15 cellular contexts compared by ENCODE assay signal in the genomic region with DNA sequence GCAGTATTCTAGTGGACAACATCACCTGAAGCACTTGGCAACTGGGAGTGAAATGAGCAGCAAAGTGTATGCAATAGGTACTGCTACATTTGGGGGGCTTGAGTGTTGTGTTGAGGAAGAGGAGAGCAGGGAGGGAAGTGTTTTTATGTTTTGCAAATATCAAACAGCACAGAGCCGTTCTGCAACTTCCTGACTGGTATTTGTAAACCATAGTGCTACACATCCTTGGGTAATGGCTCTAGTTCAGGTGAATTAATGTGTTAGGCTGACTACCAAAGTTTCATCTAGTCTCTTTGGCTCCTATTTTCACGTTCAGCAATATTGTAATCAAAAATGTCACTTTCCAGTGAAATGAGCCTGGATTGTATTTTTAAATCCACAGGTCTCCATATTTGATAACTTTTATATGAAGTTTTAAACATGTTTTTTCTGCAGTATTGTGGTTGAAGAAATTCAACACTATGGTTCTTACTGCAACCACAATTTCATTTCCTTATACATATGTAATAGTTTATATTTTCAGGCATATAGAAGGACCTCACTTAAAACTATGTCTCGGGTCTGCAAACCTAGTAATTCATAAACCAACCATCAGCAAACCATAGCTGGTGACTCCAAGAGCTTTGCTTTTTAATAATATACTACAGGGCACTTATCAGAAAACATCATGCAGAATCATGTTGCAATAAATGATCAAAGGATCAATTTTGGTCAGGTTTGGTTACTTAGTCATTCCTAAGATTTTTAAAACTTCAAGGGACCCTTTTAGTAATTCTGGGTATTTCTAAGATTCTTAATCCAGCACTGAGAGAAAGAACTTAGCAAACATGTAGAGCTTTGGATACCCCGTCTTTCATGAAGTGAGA. TPM values are rescaled to one million over a fixed set of nuclear protein-coding genes. Genes with fewer than 3 reads are reported as not detected.
"Had no signal": no experiment of that assay in that cellular context is flagged by ENCODE, and none has a peak within 500 bp of the region (broad histone marks: within the 10 kb centered on the region; RNA-seq: fewer than 3 reads in every experiment).

No MANE protein-coding gene starts in this region.

- H3K9me3 Mint-ChIP-seq: activated naive CD4-positive, alpha-beta T cell treated with anti-CD3 and anti-CD28 coated beads for 36 hours; activated T-helper 2 cell treated with anti-CD3 and anti-CD28 coated beads, Interferon-gamma antibody, Interleukin-2, Interleukin-4, amounts not matched to agents 10 μg/mL and 5 μg/mL and 100 μg/mL, durations not matched to agents 14 hours and 24 hours and 36 hours; naive thymus-derived CD8-positive, alpha-beta T cell; stimulated activated naive B cell treated with anti-CD40 and anti-IgM and Interleukin-4, amounts not matched to agents 10 μg/mL and 1 μg/mL and 100 μg/mL, for 72 hours had no signal

- H3K4me3 Mint-ChIP-seq: activated naive CD4-positive, alpha-beta T cell treated with anti-CD3 and anti-CD28 coated beads for 36 hours; stimulated activated naive B cell treated with anti-CD40 and anti-IgM and Interleukin-4, amounts not matched to agents 10 μg/mL and 1 μg/mL and 100 μg/mL, for 72 hours had no signal

- H3K27ac Mint-ChIP-seq: activated naive CD4-positive, alpha-beta T cell treated with anti-CD3 and anti-CD28 coated beads for 36 hours; activated T-helper 2 cell treated with anti-CD3 and anti-CD28 coated beads, Interferon-gamma antibody, Interleukin-2, Interleukin-4, amounts not matched to agents 10 μg/mL and 5 μg/mL and 100 μg/mL, durations not matched to agents 14 hours and 24 hours and 36 hours; stimulated activated naive B cell treated with anti-CD40 and anti-IgM and Interleukin-4, amounts not matched to agents 10 μg/mL and 1 μg/mL and 100 μg/mL, for 72 hours had no signal

- H3K9me3 ChIP-seq: ascending aorta, esophagus squamous epithelium, thoracic aorta had no signal

- ATAC-seq: left ventricle myocardium superior; naive thymus-derived CD8-positive, alpha-beta T cell; sciatic nerve; stimulated activated naive B cell treated with anti-CD40 and anti-IgM and Interleukin-4, amounts not matched to agents 10 μg/mL and 1 μg/mL and 100 μg/mL, for 72 hours had no signal

- H3K9ac ChIP-seq: parathyroid adenoma had no signal

- H3K27me3 ChIP-seq: ascending aorta, esophagus squamous epithelium had no signal

- H3K4me2 ChIP-seq: smooth muscle cell had no signal

- H3K4me1 ChIP-seq: ascending aorta, esophagus squamous epithelium, parathyroid adenoma had no signal

- H3K4me3 ChIP-seq: ascending aorta, coronary artery, esophagus squamous epithelium, smooth muscle cell, thoracic aorta had no signal

- H3K27ac ChIP-seq: ascending aorta, coronary artery, esophagus squamous epithelium, parathyroid adenoma, thoracic aorta had no signal

- DNase-seq: activated naive CD4-positive, alpha-beta T cell treated with anti-CD3 and anti-CD28 coated beads for 36 hours; esophagus squamous epithelium; left ventricle myocardium superior; mesenchymal stem cell; naive thymus-derived CD8-positive, alpha-beta T cell; stimulated activated CD4-positive, alpha-beta T cell treated with anti-CD3 and anti-CD28 coated beads, Interleukin-4, amount 100 ng/mL, for 24 hours; stimulated activated naive B cell treated with anti-CD40 and anti-IgM and Interleukin-4, amounts not matched to agents 10 μg/mL and 1 μg/mL and 100 μg/mL, for 72 hours had no signal

- H2AFZ ChIP-seq: parathyroid adenoma had no signal

- H3K27me3 Mint-ChIP-seq: naive thymus-derived CD8-positive, alpha-beta T cell; stimulated activated naive B cell treated with anti-CD40 and anti-IgM and Interleukin-4, amounts not matched to agents 10 μg/mL and 1 μg/mL and 100 μg/mL, for 72 hours had no signal

RNA-seq across cellular contexts. Expression of a gene that starts 30.1 kb away (rescaled TPM):
- total RNA-seq: activated naive CD4-positive, alpha-beta T cell treated with anti-CD3 and anti-CD28 coated beads for 36 hours; activated T-helper 2 cell treated with anti-CD3 and anti-CD28 coated beads, Interferon-gamma antibody, Interleukin-2, Interleukin-4, amounts not matched to agents 10 μg/mL and 5 μg/mL and 100 μg/mL, durations not matched to agents 14 hours and 24 hours and 36 hours; esophagus squamous epithelium; sciatic nerve; T-helper 1 cell treated with Interleukin-12 subunit alpha and Interleukin-12 subunit beta and Interleukin-4 antibody, amounts not matched to agents 30 ng/mL and 1 ng/mL, for 36 hours; thoracic aorta had no signal
